10 cellular contexts compared by ENCODE assay signal in genomic region chr22:24401824-24402434, GRCh38. TPM values are rescaled to one million over a fixed set of nuclear protein-coding genes. Genes with fewer than 3 reads are reported as not detected.
A peak's percentile ranks its signal among the peaks of the same experiment; 100 is the strongest.
DNase-seq lines count a peak whose midpoint lies in the region; ATAC-seq and TF ChIP-seq lines count a peak whose summit lies in the region.
"Had no signal": no experiment of that assay in that cellular context is flagged by ENCODE, and none has a peak within 500 bp of the region (broad histone marks: within the 10 kb centered on the region; RNA-seq: fewer than 3 reads in every experiment).

No MANE protein-coding gene starts in this region.

- peaks cover 0 to 21% (median 13%) of the 10 kb centered on the region in 11 experiments; a peak in 14 of 22 replicates for H3K9me3 ChIP-seq in BLaER1 treated with 17β-estradiol and CSF1 and Interleukin-3, amounts not matched to agents 10 nM and 100 nM (replicated peaks in 1 of 11)
- no peaks in the 10 kb centered on the region for H3K9me3 ChIP-seq in IMR-90 (ENCODE audit: control insufficient read depth, insufficient read depth, low read length)

- dilution Hi-C loops in IMR-90 (cut with HindIII; ENCODE audit: low sequenced_read_pairs, unreplicated experiment), result no loop called here

- H3K27me3 Mint-ChIP-seq in dendritic cell treated with granulocyte-macrophage colony-stimulating factor and Interleukin-4, amounts not matched to agents 40 ng/mL and 50 ng/mL, for 4 days, result no peaks in the 10 kb centered on the region
- no peaks in the 10 kb centered on the region for H3K27me3 Mint-ChIP-seq in naive B cell

- no peak overlapping the region for H3K56ac ChIP-seq in IMR-90 (ENCODE audit: extremely low read depth, insufficient read depth, low read length)

- TF ChIP-seq POLR2A in IMR-90 (IDR thresholded peaks at IDR 0.05; ENCODE audit: low read depth, low read length), result no peak

- POLR2A ChIA-PET in IMR-90 (lab: Charles Lee; ENCODE audit: unreplicated experiment), result no interaction called here

- peaks cover 0 to 28% (median 11%) of the 10 kb centered on the region in 11 experiments; a peak in 13 of 22 replicates for H4K20me1 ChIP-seq in BLaER1 treated with 17β-estradiol and CSF1 and Interleukin-3, amounts not matched to agents 10 nM and 100 nM
- H4K20me1 ChIP-seq in IMR-90 (ENCODE audit: insufficient read depth, low read length), result peaks cover 9% of the 10 kb centered on the region

- DNase-seq in IMR-90, result no peak
- no peak for DNase-seq in naive B cell
- no peak for DNase-seq in D341Med (ENCODE audit: low spot score)
- DNase-seq in activated CD4-positive, CD25-positive, alpha-beta regulatory T cell treated with anti-CD3 and anti-CD28 coated beads, Interleukin-2, amount 50 U/mL, for 72 hours, result no peak
- no peak for DNase-seq in NCI-H1417 treated with DMSO at 0.1 percent for 48 hours (lab: John Stamatoyannopoulos, UW)
- DNase-seq: immature natural killer cell had no signal

- peak overlapping the region; percentile 58 for H2AFZ ChIP-seq in IMR-90 (replicated peaks; ENCODE audit: low read length, poor library complexity)

- H3K79me1 ChIP-seq in IMR-90 (ENCODE audit: low read depth in 1 of 2, low read length in 2 of 2), result peaks cover 25 to 84% of the 10 kb centered on the region in 2 experiments

- peaks cover 43% of the 10 kb centered on the region for H3K36me3 Mint-ChIP-seq in dendritic cell treated with granulocyte-macrophage colony-stimulating factor and Interleukin-4, amounts not matched to agents 40 ng/mL and 50 ng/mL, for 4 days (ENCODE audit: low read depth)
- H3K36me3 Mint-ChIP-seq in naive B cell, result peaks cover 7 to 12% of the 10 kb centered on the region in 2 donors

- TF ChIP-seq CTCF in IMR-90 (conservative IDR thresholded peaks at IDR 0.05; ENCODE audit: low read depth, low read length), result no peak

- no peak overlapping the region for H3K4me3 ChIP-seq in BLaER1 treated with 17β-estradiol and CSF1 and Interleukin-3, amounts not matched to agents 10 nM and 100 nM
- H3K4me3 ChIP-seq in IMR-90 (ENCODE audit: insufficient read depth, low read depth, low read length), result no peak overlapping the region
- H3K4me3 ChIP-seq: SK-N-MC had no signal

- peak overlapping the region; percentile 85 for H3K27ac Mint-ChIP-seq in dendritic cell treated with granulocyte-macrophage colony-stimulating factor and Interleukin-4, amounts not matched to agents 40 ng/mL and 50 ng/mL, for 4 days
- H3K27ac Mint-ChIP-seq in naive B cell, result peak overlapping the region in 5 of 6 donors; percentile 36 to 92 (median 70)

- peaks cover 24 to 85% (median 64%) of the 10 kb centered on the region in 11 experiments for H3K36me3 ChIP-seq in BLaER1 treated with 17β-estradiol and CSF1 and Interleukin-3, amounts not matched to agents 10 nM and 100 nM
- peaks cover 10% of the 10 kb centered on the region for H3K36me3 ChIP-seq in IMR-90 (ENCODE audit: control insufficient read depth, insufficient read depth, low read length)

- TF ChIP-seq RAD21 in IMR-90 (IDR thresholded peaks at IDR 0.05; ENCODE audit: low read length), result no peak

- H3K4me2 ChIP-seq in BLaER1 treated with 17β-estradiol and CSF1 and Interleukin-3, amounts not matched to agents 10 nM and 100 nM, result peak overlapping the region; percentile 52 to 86 (median 73)
- H3K4me2 ChIP-seq in IMR-90 (ENCODE audit: low read depth, low read length), result no peak overlapping the region

- CTCF ChIA-PET in IMR-90 (lab: Yijun Ruan, JAX), result interaction anchor here (0.6 to 1.3 kb wide), 4 partner anchors 10 to 779 kb away, joined by 3 read pairs; no protein-coding TSS in a partner anchor

- H3K4me1 Mint-ChIP-seq in dendritic cell treated with granulocyte-macrophage colony-stimulating factor and Interleukin-4, amounts not matched to agents 40 ng/mL and 50 ng/mL, for 4 days (ENCODE audit: low read depth), result peaks cover 86% of the 10 kb centered on the region
- H3K4me1 Mint-ChIP-seq in naive B cell, result peaks cover 20 to 31% (median 21%) of the 10 kb centered on the region in 3 donors

- H3K4me1 ChIP-seq in BLaER1 treated with 17β-estradiol and CSF1 and Interleukin-3, amounts not matched to agents 10 nM and 100 nM, result peaks cover 63 to 100% (median 78%) of the 10 kb centered on the region in 10 experiments
- peaks cover 34% of the 10 kb centered on the region for H3K4me1 ChIP-seq in IMR-90 (ENCODE audit: control insufficient read depth, insufficient read depth, low read length)

- intact Hi-C loops in IMR-90 (cut with micrococcal nuclease), result no loop called here
- intact Hi-C loops in dendritic cell treated with granulocyte-macrophage colony-stimulating factor and Interleukin-4, amounts not matched to agents 40 ng/mL and 50 ng/mL, for 4 days (cut with micrococcal nuclease), result no loop called here

- in situ Hi-C loops in IMR-90 (cut with MboI; ENCODE audit: low sequenced_read_pairs), result no loop called here

- H3K27ac ChIP-seq in BLaER1 treated with 17β-estradiol and CSF1 and Interleukin-3, amounts not matched to agents 10 nM and 100 nM, result peak overlapping the region in 7 of 11 experiments; percentile 6 to 90 (median 68); a peak in 11 of 22 replicates
- H3K27ac ChIP-seq in IMR-90 (ENCODE audit: insufficient read depth, low read length), result no peak overlapping the region
- H3K27ac ChIP-seq: SK-N-MC had no signal

- H2AK5ac ChIP-seq in IMR-90 (ENCODE audit: low read depth, low read length), result peak overlapping the region; percentile 86

- H3K9me1 ChIP-seq in IMR-90 (ENCODE audit: insufficient read depth, low read length), result peaks cover 55% of the 10 kb centered on the region

- 86% methylated on average over 4 of the region's 11 CpGs; no CpG with 5 or more reads in 1 of the 2 experiments for WGBS in IMR-90 (ENCODE audit: extremely low coverage in 2 of 2, insufficient read length in 1 of 2), 2 experiments

- H2BK5ac ChIP-seq in IMR-90 (ENCODE audit: low read depth, low read length, poor library complexity, severe bottlenecking), result peak overlapping the region; percentile 19

- BruUV-seq in IMR-90 (replicated peaks; lab: Mats Ljungman, UMichigan), result no TSS peak

- peak overlapping the region; percentile 19; the same call in 1 of the 2 replicates for H3K18ac ChIP-seq in IMR-90 (ENCODE audit: low read depth, low read length)

- peaks cover 7% of the 10 kb centered on the region for H3K9me3 Mint-ChIP-seq in dendritic cell treated with granulocyte-macrophage colony-stimulating factor and Interleukin-4, amounts not matched to agents 40 ng/mL and 50 ng/mL, for 4 days
- no peaks in the 10 kb centered on the region for H3K9me3 Mint-ChIP-seq in naive B cell
- H3K9me3 Mint-ChIP-seq: immature natural killer cell had no signal

- H2BK20ac ChIP-seq in IMR-90 (ENCODE audit: low read depth, low read length), result peak overlapping the region; percentile 58

- no peak overlapping the region for H4K5ac ChIP-seq in IMR-90 (ENCODE audit: low read depth, low read length)

- peak overlapping the region in 3 of 11 experiments; percentile 12 to 78 (median 70); a peak in 5 of 22 replicates for H3K9ac ChIP-seq in BLaER1 treated with 17β-estradiol and CSF1 and Interleukin-3, amounts not matched to agents 10 nM and 100 nM
- H3K9ac ChIP-seq in IMR-90 (ENCODE audit: low read depth, low read length), result no peak overlapping the region

- ATAC-seq in IMR-90 (ENCODE audit: low read depth) (no peak), naive B cell (ENCODE audit: low read depth in 2 of 2) (no peak), HG02763 (IDR thresholded peaks at IDR 0.05; ENCODE audit: unreplicated experiment) (no peak)

- H3K4ac ChIP-seq in IMR-90 (ENCODE audit: low read depth, low read length), result peak overlapping the region; percentile 92

- no peaks in the 10 kb centered on the region for H3K27me3 ChIP-seq in BLaER1 treated with 17β-estradiol and CSF1 and Interleukin-3, amounts not matched to agents 10 nM and 100 nM
- no peaks in the 10 kb centered on the region for H3K27me3 ChIP-seq in IMR-90 (ENCODE audit: control insufficient read depth, insufficient read depth, low read length)

- H2AK9ac ChIP-seq in IMR-90 (replicated peaks; ENCODE audit: low read depth, low read length, poor library complexity), result peak overlapping the region; percentile 53

- peak overlapping the region; percentile 78 for H2BK120ac ChIP-seq in IMR-90 (ENCODE audit: low read depth, low read length)

- H4K91ac ChIP-seq in IMR-90 (ENCODE audit: insufficient read depth, low read depth, low read length), result peak overlapping the region; percentile 63

- peak overlapping the region; percentile 61 for H3K14ac ChIP-seq in IMR-90 (replicated peaks; ENCODE audit: low read depth, low read length)

- peak overlapping the region; percentile 45 for H2BK15ac ChIP-seq in IMR-90 (ENCODE audit: low read depth, low read length)

- H4K8ac ChIP-seq in IMR-90 (ENCODE audit: low read depth in 2 of 2, low read length in 2 of 2), result peak overlapping the region; percentile 9 to 53; a peak in 2 of 4 replicates

- no peak overlapping the region for H3K23ac ChIP-seq in IMR-90 (ENCODE audit: low read depth, low read length)

- no peak overlapping the region for H3K4me3 Mint-ChIP-seq in dendritic cell treated with granulocyte-macrophage colony-stimulating factor and Interleukin-4, amounts not matched to agents 40 ng/mL and 50 ng/mL, for 4 days
- H3K4me3 Mint-ChIP-seq in naive B cell, result peak overlapping the region in 2 of 8 donors; percentile 60 to 66

TF ChIP-seq in IMR-90, 13 proteins besides CTCF, POLR2A, EP300 and RAD21:
- TF ChIP-seq MXI1 (IDR thresholded peaks at IDR 0.05; ENCODE audit: borderline replicate concordance, low read depth, low read length), result no peak
- no peak for TF ChIP-seq CHD1 (IDR thresholded peaks at IDR 0.05; ENCODE audit: low read depth, low read length)
- no peak for TF ChIP-seq NFE2L2 (IDR thresholded peaks at IDR 0.05; ENCODE audit: low read depth, low read length)
- no peak for TF ChIP-seq MAFK (IDR thresholded peaks at IDR 0.05; ENCODE audit: low read depth, low read length)
- TF ChIP-seq BHLHE40 (IDR thresholded peaks at IDR 0.05; ENCODE audit: low read depth, low read length), result no peak
- TF ChIP-seq FOS (IDR thresholded peaks at IDR 0.05; ENCODE audit: low read depth, low read length), result no peak
- TF ChIP-seq SMC3 (IDR thresholded peaks at IDR 0.05; ENCODE audit: low read depth, low read length), result no peak
- TF ChIP-seq RCOR1 (IDR thresholded peaks at IDR 0.05; ENCODE audit: insufficient replicate concordance, low read length), result no peak
- TF ChIP-seq RFX5 (IDR thresholded peaks at IDR 0.05; ENCODE audit: low read depth, low read length), result no peak

RNA-seq across cellular contexts. Expression of gene ADORA2A, which starts 25.5 kb away (rescaled TPM):
- 0.28 and 0.36 TPM in 2 replicates for total RNA-seq in IMR-90 (2012; rRNA removed)
- 0.76 and 1.1 TPM in 2 replicates for polyA plus RNA-seq in IMR-90 (2012; rRNA removed)
- 1.3 and 1.6 TPM in 2 replicates for polyA plus RNA-seq in IMR-90 (2012; cell fraction: cytosol; rRNA removed)
- 2.9 and 7.6 TPM in 2 replicates for polyA plus RNA-seq in IMR-90 (2012; cell fraction: nucleus; rRNA removed; ENCODE audit: low replicate concordance)
- 10 to 100 TPM; 43.9 to 79.9 (median 52.5) TPM for polyA plus RNA-seq in naive B cell (ENCODE audit: low read depth in 6 of 6)

Comparison
In these comparisons a context has a peak if more than half of its experiments do, and no peak if none do; other contexts are left out.
1. RNA of gene ADORA2A, which starts 25.5 kb away (polyA plus RNA-seq): 43.9 to 79.9 TPM in naive B cell; 0.76 to 7.6 TPM in IMR-90; every median in the first group is over 4 times any median in the second.